ENCODE assay signal across 10 cellular contexts in the genomic region with DNA sequence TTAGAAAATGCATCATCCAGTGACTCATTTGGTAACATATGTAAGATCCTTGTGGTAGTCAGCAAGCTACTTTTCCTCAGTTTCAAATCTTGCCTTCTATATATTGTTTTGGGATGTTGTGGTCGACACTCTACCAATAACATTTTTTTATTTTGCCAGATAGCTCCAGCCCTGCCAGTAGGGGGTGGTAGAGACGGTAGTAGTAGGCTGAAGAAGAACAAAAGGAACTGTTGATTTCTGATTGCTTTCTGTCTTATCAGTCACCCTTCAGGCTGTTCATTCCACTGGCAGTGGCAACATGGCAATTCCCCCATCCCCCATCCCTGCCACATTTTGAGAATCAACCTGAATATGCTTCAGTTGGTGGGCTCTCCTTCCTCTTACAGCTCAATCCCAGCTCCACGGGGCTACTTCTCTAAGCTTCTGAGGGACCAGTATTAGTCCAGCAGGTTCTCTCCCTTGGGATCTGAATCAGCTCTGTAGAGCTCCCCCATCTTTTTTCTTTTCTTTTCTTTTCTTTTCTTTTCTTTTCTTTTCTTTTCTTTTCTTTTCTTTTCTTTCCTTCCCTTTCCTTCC.
DNase-seq lines count a peak whose midpoint lies in the region; ATAC-seq, FAIRE-seq and TF ChIP-seq lines count a peak whose summit lies in the region.
"Had no signal": no experiment of that assay in that cellular context is flagged by ENCODE, and none has a peak within 500 bp of the region (broad histone marks: within the 10 kb centered on the region; RNA-seq: fewer than 3 reads in every experiment).

No MANE protein-coding gene starts in this region.

- H3K4me1 ChIP-seq in BE2C (no peaks in the 10 kb centered on the region), H1 (replicated peaks in 1 of 4; ENCODE audit: control insufficient read depth in 3 of 4, insufficient read depth in 4 of 4, low read length in 3 of 4) (no peaks in the 10 kb centered on the region), esophagus muscularis mucosa (no peaks in the 10 kb centered on the region)

- H3K4ac ChIP-seq in H1 (replicated peaks; ENCODE audit: insufficient read length, low read depth, low read length): no peak overlapping the region

- H4K91ac ChIP-seq in H1 (replicated peaks; ENCODE audit: insufficient read length, low read length): no peak overlapping the region

- H3K4me2 ChIP-seq in H1 (ENCODE audit: insufficient read depth in 1 of 2, low read depth in 2 of 2, low read length in 2 of 2): no peak overlapping the region

- no peaks in the 10 kb centered on the region for H3K79me1 ChIP-seq in H1 (ENCODE audit: low read depth, low read length)

- no peak overlapping the region for H4K5ac ChIP-seq in H1 (ENCODE audit: insufficient read length, low read depth, low read length)

- no peak overlapping the region for H2BK20ac ChIP-seq in H1 (ENCODE audit: low read length)

- TF ChIP-seq POLR2A in H1 (IDR thresholded peaks at IDR 0.05; ENCODE audit: control extremely low read depth in 1 of 2, low read depth in 2 of 2, low read length in 2 of 2) (no peak), esophagus muscularis mucosa (IDR thresholded peaks at IDR 0.05; ENCODE audit: low read depth) (no peak)

- H3K4me3 ChIP-seq in BE2C (ENCODE audit: low read depth, low read length): no peak overlapping the region
- no peak overlapping the region for H3K4me3 ChIP-seq in H1 (ENCODE audit: extremely low read depth in 1 of 4, insufficient read depth in 2 of 4, low read depth in 3 of 4, low read length in 4 of 4)
- H3K4me3 ChIP-seq in esophagus muscularis mucosa: no peak overlapping the region

- H4K20me1 ChIP-seq in H1 (replicated peaks in 1 of 2; ENCODE audit: control insufficient read depth in 1 of 2, insufficient read depth in 2 of 2, low read length in 2 of 2): no peaks in the 10 kb centered on the region

- no peak overlapping the region for H4K8ac ChIP-seq in H1 (ENCODE audit: extremely low read depth, insufficient read depth, low read length)

- H3K14ac ChIP-seq in H1 (ENCODE audit: insufficient read length): no peak overlapping the region

- no peak overlapping the region for H3K23ac ChIP-seq in H1 (ENCODE audit: insufficient read length)

- H3K36me3 Mint-ChIP-seq in natural killer cell treated with Interleukin-12 subunit alpha and Interleukin-12 subunit beta and Interleukin-15 and Interleukin-18, amount 100 ng/mL, for 72 hours: no peaks in the 10 kb centered on the region

- intact Hi-C loops in esophagus muscularis mucosa (cut with DNase I): no loop called here

- H3K9me3 Mint-ChIP-seq in natural killer cell treated with Interleukin-12 subunit alpha and Interleukin-12 subunit beta and Interleukin-15 and Interleukin-18, amount 100 ng/mL, for 72 hours: peaks cover 15% of the 10 kb centered on the region

- POLR2A ChIA-PET in H1 (lab: Charles Lee; ENCODE audit: partially characterized antibody): no interaction called here

- H2BK120ac ChIP-seq in H1 (replicated peaks; ENCODE audit: low read depth, low read length): no peak overlapping the region

- H2BK12ac ChIP-seq in H1 (ENCODE audit: low read depth, low read length): no peak overlapping the region

- H3K79me2 ChIP-seq in H1 (ENCODE audit: control insufficient read depth in 1 of 2, insufficient read depth in 2 of 2, low read length in 2 of 2): no peaks in the 10 kb centered on the region

- WGBS in H1 (ENCODE audit: extremely low coverage in 1 of 2, insufficient coverage in 1 of 2, insufficient read length in 1 of 2, insufficient replicate concordance in 2 of 2, low coverage in 1 of 2, low lambda C conversion rate in 2 of 2, missing lambda C conversion rate in 1 of 2), 2 experiments: 86% methylated on average over 3 of the region's 3 CpGs; no CpG with 5 or more reads in 1 of the 2 experiments
- WGBS in esophagus muscularis mucosa: 82% methylated on average over 3 of the region's 3 CpGs

- peak; percentile 36 for FAIRE-seq in H1 (lab: Jason Lieb, UNC)

- no peak overlapping the region for H3K27ac Mint-ChIP-seq in natural killer cell treated with Interleukin-12 subunit alpha and Interleukin-12 subunit beta and Interleukin-15 and Interleukin-18, amount 100 ng/mL, for 72 hours
- H3K27ac Mint-ChIP-seq: T-helper 17 cell had no signal

- DNase-seq in BE2C: peak; percentile 27
- peak; percentile 39 for DNase-seq in NCI-H69 (lab: John Stamatoyannopoulos, UW)
- DNase-seq in H1 (ENCODE audit: low read depth in 1 of 2, low spot score in 2 of 2): peak in 1 of 2 experiments; percentile 63
- no peak for DNase-seq in NCI-H345 treated with DMSO at 0.1 percent for 48 hours (lab: John Stamatoyannopoulos, UW; ENCODE audit: unreplicated experiment)
- no peak for DNase-seq in retina
- no peak for DNase-seq in natural killer cell treated with Interleukin-12 subunit alpha and Interleukin-12 subunit beta and Interleukin-15 and Interleukin-18, amount 100 ng/mL, for 72 hours (ENCODE audit: low spot score)
- DNase-seq in esophagus muscularis mucosa (ENCODE audit: extremely low spot score): no peak
- DNase-seq: COR-L47, T-helper 17 cell had no signal

- H3K36me3 ChIP-seq in BE2C (no peaks in the 10 kb centered on the region), H1 (ENCODE audit: control insufficient read depth in 2 of 4, insufficient read depth in 4 of 4, low read length in 3 of 4) (no peaks in the 10 kb centered on the region), esophagus muscularis mucosa (no peaks in the 10 kb centered on the region)

- peak; percentile 61 for ATAC-seq in GM21367 (IDR thresholded peaks at IDR 0.05; ENCODE audit: unreplicated experiment)
- ATAC-seq in natural killer cell treated with Interleukin-12 subunit alpha and Interleukin-12 subunit beta and Interleukin-15 and Interleukin-18, amount 100 ng/mL, for 72 hours: no peak
- ATAC-seq: T-helper 17 cell had no signal

- no peak overlapping the region for H3K27ac ChIP-seq in H1 (ENCODE audit: low read depth, low read length)
- H3K27ac ChIP-seq in esophagus muscularis mucosa (replicated peaks in 1 of 4): no peak overlapping the region

- CTCF ChIA-PET in H1 (lab: Charles Lee; ENCODE audit: partially characterized antibody): interaction anchor here (0.6 to 1.8 kb wide), 12 partner anchors 8 to 433 kb away, joined by 3 to 15 read pairs (median 4); no protein-coding TSS in a partner anchor

- no peak overlapping the region for H3K18ac ChIP-seq in H1 (ENCODE audit: extremely low read depth, low read length)

- TF ChIP-seq EP300 in H1 (IDR thresholded peaks at IDR 0.05; ENCODE audit: borderline replicate concordance in 1 of 2, low read depth in 2 of 2, low read length in 2 of 2): no peak
- TF ChIP-seq EP300 in esophagus muscularis mucosa (IDR thresholded peaks at IDR 0.05): no peak

- H3K9me3 ChIP-seq in BE2C (no peaks in the 10 kb centered on the region), H1 (ENCODE audit: insufficient read depth in 2 of 2, low read depth in 1 of 2, low read length in 1 of 2) (no peaks in the 10 kb centered on the region), esophagus muscularis mucosa (no peaks in the 10 kb centered on the region)

- H2BK5ac ChIP-seq in H1 (ENCODE audit: low read depth, low read length): no peak overlapping the region

- H3K23me2 ChIP-seq in H1 (ENCODE audit: low read depth, low read length): no peaks in the 10 kb centered on the region

- H2AFZ ChIP-seq in H1 (ENCODE audit: low read length): peak overlapping the region; percentile 98; the same call in 1 of the 2 replicates

- no peak overlapping the region for H3K56ac ChIP-seq in H1 (replicated peaks; ENCODE audit: insufficient read length, low read depth, low read length)

- no peak overlapping the region for H2BK15ac ChIP-seq in H1 (ENCODE audit: low read length)

- peak; percentile 50 for TF ChIP-seq CTCF in BE2C (IDR thresholded peaks at IDR 0.05; ENCODE audit: low read depth, low read length)
- peak in 2 of 3 experiments; percentile 40 to 62; a peak in 3 of 4 replicates for TF ChIP-seq CTCF in H1 (IDR thresholded peaks at IDR 0.05; ENCODE audit: control extremely low read depth in 1 of 3, insufficient read depth in 1 of 3, low read depth in 1 of 3, low read length in 3 of 3)
- TF ChIP-seq CTCF in esophagus muscularis mucosa (IDR thresholded peaks at IDR 0.05): no peak

- H3K27me3 ChIP-seq in BE2C (no peaks in the 10 kb centered on the region), H1 (replicated peaks in 1 of 4; ENCODE audit: control insufficient read depth in 3 of 4, extremely low read depth in 1 of 4, insufficient read depth in 3 of 4, low read length in 3 of 4) (no peaks in the 10 kb centered on the region), esophagus muscularis mucosa (no peaks in the 10 kb centered on the region)

- peak; percentile 44 to 57 for TF ChIP-seq RAD21 in H1 (IDR thresholded peaks at IDR 0.05 in 1 of 2, conservative IDR thresholded peaks at IDR 0.05 in 1 of 2; ENCODE audit: low read depth in 2 of 2, low read length in 2 of 2)

- no peak overlapping the region for H3K4me3 Mint-ChIP-seq in natural killer cell treated with Interleukin-12 subunit alpha and Interleukin-12 subunit beta and Interleukin-15 and Interleukin-18, amount 100 ng/mL, for 72 hours
- H3K4me3 Mint-ChIP-seq: T-helper 17 cell had no signal

- no peaks in the 10 kb centered on the region for H3K27me3 Mint-ChIP-seq in natural killer cell treated with Interleukin-12 subunit alpha and Interleukin-12 subunit beta and Interleukin-15 and Interleukin-18, amount 100 ng/mL, for 72 hours

- no peaks in the 10 kb centered on the region for H3K4me1 Mint-ChIP-seq in natural killer cell treated with Interleukin-12 subunit alpha and Interleukin-12 subunit beta and Interleukin-15 and Interleukin-18, amount 100 ng/mL, for 72 hours (ENCODE audit: low read depth in 2 of 2)
- H3K4me1 Mint-ChIP-seq: T-helper 17 cell had no signal

- H2AK5ac ChIP-seq in H1 (ENCODE audit: low read depth, low read length): no peak overlapping the region

- no peak overlapping the region for H3K9ac ChIP-seq in H1 (replicated peaks in 1 of 4; ENCODE audit: extremely low read depth in 1 of 4, low read depth in 3 of 4, low read length in 3 of 4)

TF ChIP-seq in H1, 55 proteins besides CTCF, POLR2A, EP300 and RAD21:
- TF ChIP-seq RNF2 (IDR thresholded peaks at IDR 0.05; ENCODE audit: borderline replicate concordance, low read depth, low read length, missing control alignments, poor library complexity, severe bottlenecking) (no peak), CHD2 (IDR thresholded peaks at IDR 0.05; ENCODE audit: low read length) (no peak), BRCA1 (IDR thresholded peaks at IDR 0.05; ENCODE audit: low read depth, low read length) (no peak), RFX5 (IDR thresholded peaks at IDR 0.05; ENCODE audit: borderline replicate concordance, low read depth, low read length) (no peak), GTF2F1 (IDR thresholded peaks at IDR 0.05; ENCODE audit: borderline replicate concordance, low read depth, low read length) (no peak), YY1 (IDR thresholded peaks at IDR 0.05; ENCODE audit: low read depth, low read length) (no peak), RBBP5 (IDR thresholded peaks at IDR 0.05; ENCODE audit: borderline replicate concordance, low read depth, low read length) (no peak), SP4 (IDR thresholded peaks at IDR 0.05; ENCODE audit: low read length) (no peak)

Comparison
In these comparisons a context has a peak if more than half of its experiments do, and no peak if none do; other contexts are left out.
1. DNase-seq: peak in BE2C (single experiment) and NCI-H69 (single experiment); none in NCI-H345 treated with DMSO at 0.1 percent for 48 hours (single experiment), retina (single experiment), natural killer cell treated with Interleukin-12 subunit alpha and Interleukin-12 subunit beta and Interleukin-15 and Interleukin-18, amount 100 ng/mL, for 72 hours (single experiment) and esophagus muscularis mucosa (single experiment).
2. CTCF ChIP-seq: peak in BE2C (single experiment) and H1 (2 of 3); none in esophagus muscularis mucosa (0 of 3).